ENCODE assay signal across 18 cellular contexts in the genomic region with DNA sequence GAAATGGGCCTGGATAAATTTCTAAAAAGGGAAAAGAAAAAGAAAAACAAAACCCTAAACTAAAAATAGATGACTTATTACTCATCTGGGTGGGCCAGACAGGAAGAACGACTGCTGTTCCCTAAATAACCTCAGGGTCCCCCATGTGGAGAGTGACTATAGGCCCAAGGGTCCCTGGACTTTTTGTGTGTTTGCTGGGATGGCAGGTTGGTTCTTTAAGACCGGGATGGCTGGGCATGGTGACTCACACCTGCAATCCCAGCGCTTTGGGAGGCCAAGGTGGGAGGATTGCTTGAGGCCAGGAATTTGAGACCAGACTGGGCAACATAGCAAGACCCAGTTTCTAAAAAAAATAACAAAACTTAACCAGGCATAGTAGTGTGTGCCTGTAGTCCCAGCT. TPM values are rescaled to one million over a fixed set of nuclear protein-coding genes. Genes with fewer than 3 reads are reported as not detected.
DNase-seq lines count a peak whose midpoint lies in the region; ATAC-seq and TF ChIP-seq lines count a peak whose summit lies in the region.
"Had no signal": no experiment of that assay in that cellular context is flagged by ENCODE, and none has a peak within 500 bp of the region (broad histone marks: within the 10 kb centered on the region; RNA-seq: fewer than 3 reads in every experiment).

No MANE protein-coding gene starts in this region.

- no peak overlapping the region for H2AFZ ChIP-seq in PC-9

- H3K9me3 ChIP-seq in PC-9 (ENCODE audit: insufficient read depth, low read depth): no peaks in the 10 kb centered on the region

- POLR2A ChIA-PET in PC-9 (lab: Charles Lee; ENCODE audit: unreplicated experiment): interaction anchor here (0.6 to 0.7 kb wide), 4 partner anchors 236 to 1050 kb away, joined by 4 to 17 read pairs (median 10); no protein-coding TSS in a partner anchor

- no peaks in the 10 kb centered on the region for H3K4me1 ChIP-seq in PC-9 (replicated peaks; ENCODE audit: insufficient read depth)

- H3K27me3 ChIP-seq in PC-9 (ENCODE audit: insufficient read depth, low read depth): no peaks in the 10 kb centered on the region

- peaks cover 31% of the 10 kb centered on the region for H3K36me3 ChIP-seq in PC-9 (ENCODE audit: low read depth)

- TF ChIP-seq CTCF in PC-9 (conservative IDR thresholded peaks at IDR 0.05): peak; percentile 18; the same call in 1 of the 2 replicates
- TF ChIP-seq CTCF in coronary artery (IDR thresholded peaks at IDR 0.05): no peak

- intact Hi-C loops in PC-9 (cut with micrococcal nuclease; ENCODE audit: unreplicated experiment) (loop anchor here (2.0 to 10.0 kb wide), 8 partner anchors 126 to 1733 kb away; a partner anchor contains a TSS), left ventricle myocardium superior (cut with micrococcal nuclease) (loop anchor here (10.0 kb wide), 1 partner anchor 263 kb away; no protein-coding TSS in a partner anchor)

- CTCF ChIA-PET in PC-9 (lab: Charles Lee): interaction anchor here (0.6 to 1.4 kb wide), 6 partner anchors 38 to 644 kb away, joined by 3 to 6 read pairs (median 4); no protein-coding TSS in a partner anchor

- ATAC-seq in left ventricle myocardium superior (no peak), HG03521 (IDR thresholded peaks at IDR 0.05; ENCODE audit: unreplicated experiment) (no peak), HG02852 (IDR thresholded peaks at IDR 0.05; ENCODE audit: unreplicated experiment) (no peak)
- ATAC-seq: GM12878 had no signal

- H3K9me2 ChIP-seq in PC-9 (ENCODE audit: insufficient read depth): no peaks in the 10 kb centered on the region

- peak; percentile 19 for DNase-seq in Daoy (ENCODE audit: low read depth)
- peak in 1 of 2 experiments; percentile 49 for DNase-seq in PC-9
- no peak for DNase-seq in coronary artery (ENCODE audit: low spot score)
- DNase-seq in left ventricle myocardium superior: no peak
- no peak for DNase-seq in NCI-H187 treated with DMSO at 0.1 percent for 48 hours (lab: John Stamatoyannopoulos, UW)
- DNase-seq: AML-193, DMS53, KG1, NCI-H1105, NCI-H146, NCI-H2081 treated with DMSO at 0.1 percent for 48 hours, NCI-H446, NCI-H526, RPMI8226, SHP77 had no signal

- BruUV-seq in PC-9 (replicated peaks; lab: Mats Ljungman, UMichigan): no TSS peak

- H3K79me2 ChIP-seq in PC-9 (ENCODE audit: low read depth): no peaks in the 10 kb centered on the region

- H3K4me3 ChIP-seq in PC-9 (no peak overlapping the region), coronary artery (no peak overlapping the region)
- H3K4me3 ChIP-seq: GM12878 had no signal

- peaks cover 58% of the 10 kb centered on the region for H4K20me1 ChIP-seq in PC-9 (ENCODE audit: insufficient read depth)

- H3K27ac ChIP-seq in PC-9 (no peak overlapping the region), coronary artery (peak overlapping the region; percentile 50 to 67)

- H3K4me2 ChIP-seq in PC-9: no peak overlapping the region

- H3F3A ChIP-seq in PC-9 (ENCODE audit: insufficient read depth, low read depth): peaks cover 63% of the 10 kb centered on the region

RNA-seq across cellular contexts. Expression of a gene that starts 43.8 kb away (rescaled TPM):
- 296 and 408 TPM in 2 replicates for total RNA-seq in Daoy (2014; rRNA removed; shearing (Covaris generic))
- total RNA-seq in PC-9 (2021): 117 and 158 TPM in 2 replicates
- total RNA-seq in left ventricle myocardium superior: 45.7 TPM
